28 cellular contexts compared by ENCODE assay signal in the genomic region with DNA sequence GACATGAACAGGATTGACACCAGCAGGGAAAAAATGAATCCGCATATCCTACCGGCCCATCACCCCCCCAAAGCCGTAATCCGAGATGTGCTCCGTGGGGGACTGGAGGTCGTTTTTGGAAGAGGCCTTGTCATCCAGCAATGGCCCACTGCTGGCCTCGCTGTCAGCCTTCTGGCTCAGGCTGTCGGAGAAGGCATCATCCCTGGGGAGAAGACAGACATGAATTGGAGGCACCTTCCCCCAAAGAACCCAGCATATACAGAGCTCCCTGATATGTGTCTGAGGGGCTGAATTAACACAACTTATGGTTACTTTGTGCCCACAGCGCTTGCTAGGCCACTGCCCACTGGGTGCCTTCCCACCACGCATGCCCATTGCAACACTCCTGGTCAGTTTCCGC.
"Had no signal": no experiment of that assay in that cellular context is flagged by ENCODE, and none has a peak within 500 bp of the region (broad histone marks: within the 10 kb centered on the region; RNA-seq: fewer than 3 reads in every experiment).

No MANE protein-coding gene starts in this region.

- H3K36me3 ChIP-seq: pancreas, prostate gland, right lobe of liver, sigmoid colon, thoracic aorta, thyroid gland, upper lobe of right lung, uterus had no signal

- H3K27me3 ChIP-seq: pancreas, right lobe of liver, sigmoid colon, stomach, thyroid gland, tibial nerve, upper lobe of right lung, uterus had no signal

- H3K9me3 ChIP-seq: pancreas, prostate gland, right lobe of liver, sigmoid colon, stomach, thoracic aorta, thyroid gland, tibial nerve, upper lobe of right lung, uterus had no signal

- H3K27ac Mint-ChIP-seq: naive thymus-derived CD8-positive, alpha-beta T cell; natural killer cell treated with Interleukin-12 subunit alpha and Interleukin-12 subunit beta and Interleukin-15 and Interleukin-18, amount 100 ng/mL, for 72 hours; nephron progenitor cell; stimulated activated effector memory CD8-positive, alpha-beta T cell treated with anti-CD3 and anti-CD28 coated beads, Interleukin-12 subunit alpha, Interleukin-12 subunit beta, amount 100 ng/mL, for 72 hours; stimulated activated naive B cell treated with anti-CD40 and anti-IgM and Interleukin-4, amounts not matched to agents 10 μg/mL and 1 μg/mL and 100 μg/mL, for 72 hours; stimulated activated naive CD8-positive, alpha-beta T cell treated with anti-CD3 and anti-CD28 coated beads, Interleukin-15, Interleukin-2, amounts not matched to agents 100 ng/mL and 50 ng/mL, for 24 hours; type B pancreatic cell had no signal

- H3K4me1 ChIP-seq: pancreas, prostate gland, right lobe of liver, thyroid gland, uterus had no signal

- H3K4me3 ChIP-seq: pancreas, prostate gland, right lobe of liver, sigmoid colon, stomach, thoracic aorta, thyroid gland, tibial nerve, upper lobe of right lung, uterus had no signal

- H3K4me3 Mint-ChIP-seq: naive B cell; naive thymus-derived CD8-positive, alpha-beta T cell; natural killer cell treated with Interleukin-12 subunit alpha and Interleukin-12 subunit beta and Interleukin-15 and Interleukin-18, amount 100 ng/mL, for 72 hours; nephron progenitor cell; neural crest cell; stimulated activated effector memory CD8-positive, alpha-beta T cell treated with anti-CD3 and anti-CD28 coated beads, Interleukin-12 subunit alpha, Interleukin-12 subunit beta, amount 100 ng/mL, for 72 hours; stimulated activated naive B cell treated with anti-CD40 and anti-IgM and Interleukin-4, amounts not matched to agents 10 μg/mL and 1 μg/mL and 100 μg/mL, for 72 hours; stimulated activated naive CD8-positive, alpha-beta T cell treated with anti-CD3 and anti-CD28 coated beads, Interleukin-15, Interleukin-2, amounts not matched to agents 100 ng/mL and 50 ng/mL, for 24 hours; type B pancreatic cell had no signal

- DNase-seq: naive B cell; naive thymus-derived CD8-positive, alpha-beta T cell; nephron progenitor cell; occipital lobe; pancreas; retina; right cardiac atrium; right lobe of liver; sigmoid colon; small intestine; stimulated activated CD4-positive, alpha-beta T cell treated with anti-CD3 and anti-CD28 coated beads, Interleukin-15, amount 100 ng/mL, for 24 hours; stimulated activated CD4-positive, alpha-beta T cell treated with anti-CD3 and anti-CD28 coated beads, Interleukin-2, amount 100 ng/mL, for 24 hours; stimulated activated CD4-positive, alpha-beta T cell treated with anti-CD3 and anti-CD28 coated beads, Interleukin-2, amount 100 ng/mL, for 48 hours; stimulated activated CD4-positive, alpha-beta T cell treated with anti-CD3 and anti-CD28 coated beads, Interleukin-4, amount 100 ng/mL, for 24 hours; stimulated activated naive B cell treated with anti-CD40 and anti-IgM and Interleukin-4, amounts not matched to agents 10 μg/mL and 1 μg/mL and 100 μg/mL, for 72 hours; stimulated activated naive CD4-positive, alpha-beta T cell treated with Interleukin-2 at 50 U/mL for 16 hours; stomach; thyroid gland; upper lobe of right lung; uterus had no signal

- ATAC-seq: naive thymus-derived CD8-positive, alpha-beta T cell; pancreas; right cardiac atrium; right lobe of liver; stimulated activated effector memory CD8-positive, alpha-beta T cell treated with anti-CD3 and anti-CD28 coated beads, Interleukin-12 subunit alpha, Interleukin-12 subunit beta, amount 100 ng/mL, for 72 hours; stimulated activated naive B cell treated with anti-CD40 and anti-IgM and Interleukin-4, amounts not matched to agents 10 μg/mL and 1 μg/mL and 100 μg/mL, for 72 hours; upper lobe of right lung had no signal

- H3K9me3 Mint-ChIP-seq: naive thymus-derived CD8-positive, alpha-beta T cell; natural killer cell treated with Interleukin-12 subunit alpha and Interleukin-12 subunit beta and Interleukin-15 and Interleukin-18, amount 100 ng/mL, for 72 hours; nephron progenitor cell; neural crest cell; stimulated activated effector memory CD8-positive, alpha-beta T cell treated with anti-CD3 and anti-CD28 coated beads, Interleukin-12 subunit alpha, Interleukin-12 subunit beta, amount 100 ng/mL, for 72 hours; stimulated activated naive B cell treated with anti-CD40 and anti-IgM and Interleukin-4, amounts not matched to agents 10 μg/mL and 1 μg/mL and 100 μg/mL, for 72 hours; stimulated activated naive CD8-positive, alpha-beta T cell treated with anti-CD3 and anti-CD28 coated beads, Interleukin-15, Interleukin-2, amounts not matched to agents 100 ng/mL and 50 ng/mL, for 24 hours; type B pancreatic cell had no signal

- H3K36me3 Mint-ChIP-seq: naive B cell; naive thymus-derived CD8-positive, alpha-beta T cell; natural killer cell treated with Interleukin-12 subunit alpha and Interleukin-12 subunit beta and Interleukin-15 and Interleukin-18, amount 100 ng/mL, for 72 hours; stimulated activated effector memory CD8-positive, alpha-beta T cell treated with anti-CD3 and anti-CD28 coated beads, Interleukin-12 subunit alpha, Interleukin-12 subunit beta, amount 100 ng/mL, for 72 hours; stimulated activated naive B cell treated with anti-CD40 and anti-IgM and Interleukin-4, amounts not matched to agents 10 μg/mL and 1 μg/mL and 100 μg/mL, for 72 hours; type B pancreatic cell had no signal

- H3K27ac ChIP-seq: pancreas, prostate gland, right lobe of liver, sigmoid colon, stomach, thoracic aorta, thyroid gland, tibial nerve, upper lobe of right lung, uterus had no signal

- H3K4me1 Mint-ChIP-seq: stimulated activated effector memory CD8-positive, alpha-beta T cell treated with anti-CD3 and anti-CD28 coated beads, Interleukin-12 subunit alpha, Interleukin-12 subunit beta, amount 100 ng/mL, for 72 hours had no signal

- H3K27me3 Mint-ChIP-seq: natural killer cell treated with Interleukin-12 subunit alpha and Interleukin-12 subunit beta and Interleukin-15 and Interleukin-18, amount 100 ng/mL, for 72 hours; stimulated activated naive CD8-positive, alpha-beta T cell treated with anti-CD3 and anti-CD28 coated beads, Interleukin-15, Interleukin-2, amounts not matched to agents 100 ng/mL and 50 ng/mL, for 24 hours; type B pancreatic cell had no signal
